In the genomic region with DNA sequence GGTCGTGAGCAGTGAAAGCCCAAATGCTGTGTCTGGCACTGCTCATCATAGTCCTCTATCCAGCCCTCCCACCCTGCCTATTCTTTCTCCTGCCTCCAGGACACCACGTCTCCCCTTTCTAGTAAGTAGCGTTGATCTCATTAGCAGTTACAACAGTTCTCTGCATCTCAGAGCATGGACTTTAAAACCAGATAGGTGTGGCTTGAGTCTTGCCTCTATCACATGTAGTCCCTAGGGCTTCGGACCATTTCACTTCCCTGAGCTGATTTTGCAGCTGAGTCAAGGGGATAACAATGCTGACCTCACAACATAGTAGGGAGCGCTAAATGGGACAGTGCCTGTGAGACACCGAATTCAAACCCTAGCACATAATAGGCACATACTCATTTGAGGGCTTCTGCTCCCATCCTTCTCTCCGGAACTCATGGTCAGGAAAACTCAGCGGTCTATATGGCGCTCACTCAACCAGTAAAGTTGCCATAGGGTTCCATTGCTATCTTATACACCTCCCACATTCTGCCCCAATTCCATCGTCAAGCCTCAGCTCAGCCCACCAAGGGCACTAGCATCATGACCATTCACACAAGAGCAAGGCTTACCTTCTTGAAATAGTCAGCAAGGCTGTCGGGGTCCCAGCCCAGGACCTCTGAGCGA, we compare ENCODE assay signal across 9 cellular contexts. TPM values are rescaled to one million over a fixed set of nuclear protein-coding genes. Genes with fewer than 3 reads are reported as not detected.
A peak's percentile ranks its signal among the peaks of the same experiment; 100 is the strongest.
DNase-seq lines count a peak whose midpoint lies in the region; ATAC-seq and TF ChIP-seq lines count a peak whose summit lies in the region.
"Had no signal": no experiment of that assay in that cellular context is flagged by ENCODE, and none has a peak within 500 bp of the region (broad histone marks: within the 10 kb centered on the region; RNA-seq: fewer than 3 reads in every experiment).

No MANE protein-coding gene starts in this region.

- H3K27me3 Mint-ChIP-seq in activated CD8-positive, alpha-beta memory T cell treated with anti-CD3 and anti-CD28 coated beads, Interleukin-2, amount 10 ng/mL, durations not matched to agents 7 days and 5 days: no peaks in the 10 kb centered on the region
- no peaks in the 10 kb centered on the region for H3K27me3 Mint-ChIP-seq in activated naive CD8-positive, alpha-beta T cell treated with anti-CD3 and anti-CD28 coated beads, Interleukin-2, amount 10 ng/mL, durations not matched to agents 7 days and 5 days

- H3K27ac ChIP-seq in sigmoid colon: peak overlapping the region; percentile 44 to 64 (median 50)

- H3K27me3 ChIP-seq in sigmoid colon: no peaks in the 10 kb centered on the region

- H3K9me3 ChIP-seq in sigmoid colon: no peaks in the 10 kb centered on the region

- H3K36me3 ChIP-seq in sigmoid colon: no peaks in the 10 kb centered on the region

- peak overlapping the region; percentile 95 for H3K4me3 Mint-ChIP-seq in activated CD8-positive, alpha-beta memory T cell treated with anti-CD3 and anti-CD28 coated beads, Interleukin-2, amount 10 ng/mL, durations not matched to agents 7 days and 5 days
- H3K4me3 Mint-ChIP-seq in activated naive CD8-positive, alpha-beta T cell treated with anti-CD3 and anti-CD28 coated beads, Interleukin-2, amount 10 ng/mL, durations not matched to agents 7 days and 5 days: peak overlapping the region; percentile 99

- no peaks in the 10 kb centered on the region for H3K9me3 Mint-ChIP-seq in activated CD8-positive, alpha-beta memory T cell treated with anti-CD3 and anti-CD28 coated beads, Interleukin-2, amount 10 ng/mL, durations not matched to agents 7 days and 5 days (ENCODE audit: low read depth)
- no peaks in the 10 kb centered on the region for H3K9me3 Mint-ChIP-seq in activated naive CD8-positive, alpha-beta T cell treated with anti-CD3 and anti-CD28 coated beads, Interleukin-2, amount 10 ng/mL, durations not matched to agents 7 days and 5 days

- no peak for TF ChIP-seq POLR2A in sigmoid colon (IDR thresholded peaks at IDR 0.05)

- TF ChIP-seq CTCF in sigmoid colon (IDR thresholded peaks at IDR 0.05) (no peak), foreskin fibroblast (IDR thresholded peaks at IDR 0.05; ENCODE audit: low read depth, low read length) (no peak)

- no peak for DNase-seq in activated CD8-positive, alpha-beta memory T cell treated with anti-CD3 and anti-CD28 coated beads, Interleukin-2, amount 10 ng/mL, durations not matched to agents 7 days and 5 days
- DNase-seq in activated CD8-positive, alpha-beta memory T cell treated with anti-CD3 and anti-CD28 coated beads, Interleukin-2, amount 50 U/mL, for 4 hours: no peak
- no peak for DNase-seq in activated naive CD8-positive, alpha-beta T cell treated with anti-CD3 and anti-CD28 coated beads, Interleukin-2, amount 10 ng/mL, durations not matched to agents 7 days and 5 days
- no peak for DNase-seq in sigmoid colon
- no peak for DNase-seq in NCI-H748 treated with DMSO at 0.1 percent for 48 hours (lab: John Stamatoyannopoulos, UW)
- no peak for DNase-seq in foreskin fibroblast
- DNase-seq in SW 1271 (lab: John Stamatoyannopoulos, UW): no peak

- CTCF ChIA-PET in activated CD8-positive, alpha-beta memory T cell treated with anti-CD3 and anti-CD28 coated beads, Interleukin-2, amount 10 ng/mL, durations not matched to agents 7 days and 5 days (lab: Charles Lee): interaction anchor here (0.9 to 22.2 kb wide), 13 partner anchors 10 to 71 kb away, joined by 3 to 499 read pairs (median 10); no protein-coding TSS in a partner anchor

- peaks cover 56% of the 10 kb centered on the region for H3K4me1 Mint-ChIP-seq in activated CD8-positive, alpha-beta memory T cell treated with anti-CD3 and anti-CD28 coated beads, Interleukin-2, amount 10 ng/mL, durations not matched to agents 7 days and 5 days
- H3K4me1 Mint-ChIP-seq in activated naive CD8-positive, alpha-beta T cell treated with anti-CD3 and anti-CD28 coated beads, Interleukin-2, amount 10 ng/mL, durations not matched to agents 7 days and 5 days: peaks cover 47% of the 10 kb centered on the region

- intact Hi-C loops in sigmoid colon (cut with DNase I): no loop called here

- ATAC-seq in activated CD8-positive, alpha-beta memory T cell treated with anti-CD3 and anti-CD28 coated beads, Interleukin-2, amount 10 ng/mL, durations not matched to agents 7 days and 5 days: peak; percentile 5
- peak; percentile 45 for ATAC-seq in HG02970 (IDR thresholded peaks at IDR 0.05; ENCODE audit: low FRiP score, unreplicated experiment)
- no peak for ATAC-seq in activated naive CD8-positive, alpha-beta T cell treated with anti-CD3 and anti-CD28 coated beads, Interleukin-2, amount 10 ng/mL, durations not matched to agents 7 days and 5 days (ENCODE audit: low read depth)

- peak overlapping the region in 3 of 4 donors; percentile 33 to 37 (median 36) for H3K4me3 ChIP-seq in sigmoid colon
- no peak overlapping the region for H3K4me3 ChIP-seq in foreskin fibroblast (ENCODE audit: low read depth in 1 of 2, low read length in 2 of 2)

- TF ChIP-seq EP300 in sigmoid colon (IDR thresholded peaks at IDR 0.05): no peak

- peaks cover 0 to under 1% (median 0%) of the 10 kb centered on the region in 4 donors for H3K4me1 ChIP-seq in sigmoid colon

- POLR2A ChIA-PET in activated naive CD8-positive, alpha-beta T cell treated with anti-CD3 and anti-CD28 coated beads, Interleukin-2, amount 10 ng/mL, durations not matched to agents 7 days and 5 days (lab: Charles Lee): interaction anchor here (1.0 to 30.6 kb wide), 10 partner anchors 8 to 71 kb away, joined by 3 to 1094 read pairs (median 22); no protein-coding TSS in a partner anchor

- peaks cover 55% of the 10 kb centered on the region for H3K36me3 Mint-ChIP-seq in activated CD8-positive, alpha-beta memory T cell treated with anti-CD3 and anti-CD28 coated beads, Interleukin-2, amount 10 ng/mL, durations not matched to agents 7 days and 5 days
- H3K36me3 Mint-ChIP-seq in activated naive CD8-positive, alpha-beta T cell treated with anti-CD3 and anti-CD28 coated beads, Interleukin-2, amount 10 ng/mL, durations not matched to agents 7 days and 5 days: peaks cover 55% of the 10 kb centered on the region

- 45 to 71% methylated on average over 12 of the region's 12 CpGs for WGBS in sigmoid colon, 2 donors

- H3K27ac Mint-ChIP-seq in activated CD8-positive, alpha-beta memory T cell treated with anti-CD3 and anti-CD28 coated beads, Interleukin-2, amount 10 ng/mL, durations not matched to agents 7 days and 5 days: peak overlapping the region; percentile 95
- H3K27ac Mint-ChIP-seq in activated naive CD8-positive, alpha-beta T cell treated with anti-CD3 and anti-CD28 coated beads, Interleukin-2, amount 10 ng/mL, durations not matched to agents 7 days and 5 days: peak overlapping the region; percentile 97

RNA-seq across cellular contexts. Expression of a gene that starts 0.5 kb away (rescaled TPM):
- 100 to 1,000 TPM; 393 to 419 TPM for total RNA-seq in activated CD8-positive, alpha-beta memory T cell treated with anti-CD3 and anti-CD28 coated beads, Interleukin-2, amount 10 ng/mL, durations not matched to agents 7 days and 5 days
- total RNA-seq in activated naive CD8-positive, alpha-beta T cell treated with anti-CD3 and anti-CD28 coated beads, Interleukin-2, amount 10 ng/mL, durations not matched to agents 7 days and 5 days: 100 to 1,000 TPM; 444 to 452 TPM
- total RNA-seq in sigmoid colon: 10 to 100 TPM; 10.2 to 17.2 (median 13.6) TPM
- 10 to 100 TPM in 1 of 3 donors, 1 to 10 TPM in 2; 5.4 to 22.3 (median 8.6) TPM for polyA plus RNA-seq in sigmoid colon
- polyA plus RNA-seq: BJ had no signal

Comparison
In these comparisons a context has a peak if more than half of its experiments do, and no peak if none do; other contexts are left out.
1. H3K4me3 ChIP-seq: peak in sigmoid colon (3 of 4); none in foreskin fibroblast (0 of 2).
2. RNA of a gene that starts 0.5 kb away (total RNA-seq): 444 to 452 TPM in activated naive CD8-positive, alpha-beta T cell treated with anti-CD3 and anti-CD28 coated beads, Interleukin-2, amount 10 ng/mL, durations not matched to agents 7 days and 5 days and 393 to 419 TPM in activated CD8-positive, alpha-beta memory T cell treated with anti-CD3 and anti-CD28 coated beads, Interleukin-2, amount 10 ng/mL, durations not matched to agents 7 days and 5 days; 10.2 to 17.2 TPM in sigmoid colon; every median in the first group is over 10 times any median in the second.